In the genomic region with DNA sequence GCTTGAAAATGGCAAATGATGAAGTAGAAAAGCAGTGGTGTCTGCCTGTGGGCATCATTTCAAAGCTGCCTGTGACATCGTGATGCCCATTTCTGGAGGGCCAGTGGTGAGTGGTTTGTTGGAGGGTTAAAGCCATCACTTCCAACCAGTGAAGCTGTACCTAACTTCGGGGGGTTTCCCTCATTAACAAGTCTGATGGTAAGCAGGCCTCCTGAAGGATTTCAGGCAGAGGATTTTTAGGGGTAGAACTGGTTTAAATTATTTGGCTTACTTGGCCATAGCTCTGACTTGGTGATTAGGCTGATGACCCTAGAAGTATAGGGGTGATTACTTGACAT, we compare ENCODE assay signal across 11 cellular contexts. TPM values are rescaled to one million over a fixed set of nuclear protein-coding genes. Genes with fewer than 3 reads are reported as not detected.
A peak's percentile ranks its signal among the peaks of the same experiment; 100 is the strongest.
DNase-seq lines count a peak whose midpoint lies in the region; ATAC-seq and TF ChIP-seq lines count a peak whose summit lies in the region.
"Had no signal": no experiment of that assay in that cellular context is flagged by ENCODE, and none has a peak within 500 bp of the region (broad histone marks: within the 10 kb centered on the region; RNA-seq: fewer than 3 reads in every experiment).

No MANE protein-coding gene starts in this region.

- peaks cover 0 to 2% (median 0%) of the 10 kb centered on the region in 7 donors for H3K9me3 Mint-ChIP-seq in CD4-positive, CD25-positive, alpha-beta regulatory T cell
- H3K9me3 Mint-ChIP-seq in IgD-negative memory B cell = no peaks in the 10 kb centered on the region

- ATAC-seq in CD4-positive, CD25-positive, alpha-beta regulatory T cell (ENCODE audit: low read depth in 2 of 2) = no peak
- peak; percentile 30 for ATAC-seq in GM19452 (IDR thresholded peaks at IDR 0.05; ENCODE audit: unreplicated experiment)
- ATAC-seq in gastroesophageal sphincter = no peak

- H3K27ac ChIP-seq in CD4-positive, CD25-positive, alpha-beta regulatory T cell (ENCODE audit: insufficient read depth, low read length, poor library complexity, severe bottlenecking) = peak overlapping the region; percentile 76
- H3K27ac ChIP-seq in gastroesophageal sphincter (peak overlapping the region; percentile 5 to 67 (median 60)), tibial nerve (peak overlapping the region in 2 of 4 donors; percentile 24 to 69)
- H3K27ac ChIP-seq: C4-2B had no signal

- peaks cover 48 to 98% (median 82%) of the 10 kb centered on the region in 4 donors for H3K4me1 Mint-ChIP-seq in CD4-positive, CD25-positive, alpha-beta regulatory T cell
- H3K4me1 Mint-ChIP-seq in IgD-negative memory B cell = peaks cover 80 to 87% (median 83%) of the 10 kb centered on the region in 3 donors

- H3K9me3 ChIP-seq in CD4-positive, CD25-positive, alpha-beta regulatory T cell (ENCODE audit: control insufficient read depth in 2 of 2, low read length in 2 of 2) = no peaks in the 10 kb centered on the region
- H3K9me3 ChIP-seq in gastroesophageal sphincter = no peaks in the 10 kb centered on the region
- H3K9me3 ChIP-seq in tibial nerve = no peaks in the 10 kb centered on the region
- H3K9me3 ChIP-seq: transverse colon had no signal

- H3K4me3 Mint-ChIP-seq in CD4-positive, CD25-positive, alpha-beta regulatory T cell = peak overlapping the region; percentile 69 to 87 (median 76)
- H3K4me3 Mint-ChIP-seq in IgD-negative memory B cell = peak overlapping the region; percentile 12 to 85 (median 78)

- peaks cover 13% of the 10 kb centered on the region for H3K36me3 ChIP-seq in CD4-positive, CD25-positive, alpha-beta regulatory T cell (ENCODE audit: control insufficient read depth, insufficient read depth, low read length)
- H3K36me3 ChIP-seq in gastroesophageal sphincter (no peaks in the 10 kb centered on the region), tibial nerve (no peaks in the 10 kb centered on the region)
- H3K36me3 ChIP-seq: transverse colon had no signal

- H3K27me3 Mint-ChIP-seq in CD4-positive, CD25-positive, alpha-beta regulatory T cell = no peaks in the 10 kb centered on the region
- H3K27me3 Mint-ChIP-seq in IgD-negative memory B cell = no peaks in the 10 kb centered on the region

- WGBS in gastroesophageal sphincter (ENCODE audit: low coverage in 1 of 2), 2 donors = 28 to 70% methylated on average over 2 of the region's 2 CpGs
- 68 to 78% methylated on average over 2 of the region's 2 CpGs for WGBS in tibial nerve, 2 donors

- no peak for TF ChIP-seq POLR2A in gastroesophageal sphincter (IDR thresholded peaks at IDR 0.05)
- no peak for TF ChIP-seq POLR2A in tibial nerve (IDR thresholded peaks at IDR 0.05)

- no peak for TF ChIP-seq CTCF in gastroesophageal sphincter (IDR thresholded peaks at IDR 0.05)
- TF ChIP-seq CTCF in tibial nerve (IDR thresholded peaks at IDR 0.05) = no peak

- H3K36me3 Mint-ChIP-seq in CD4-positive, CD25-positive, alpha-beta regulatory T cell = peaks cover 34% of the 10 kb centered on the region
- H3K36me3 Mint-ChIP-seq in IgD-negative memory B cell = peaks cover 2% of the 10 kb centered on the region

- no peaks in the 10 kb centered on the region for H3K27me3 ChIP-seq in CD4-positive, CD25-positive, alpha-beta regulatory T cell (ENCODE audit: control insufficient read depth, insufficient read depth, low read length)
- H3K27me3 ChIP-seq in gastroesophageal sphincter = no peaks in the 10 kb centered on the region
- H3K27me3 ChIP-seq in tibial nerve = no peaks in the 10 kb centered on the region
- H3K27me3 ChIP-seq: transverse colon had no signal

- H3K27ac Mint-ChIP-seq in CD4-positive, CD25-positive, alpha-beta regulatory T cell = peak overlapping the region; percentile 82 to 99 (median 83)
- peak overlapping the region; percentile 82 to 92 (median 87) for H3K27ac Mint-ChIP-seq in IgD-negative memory B cell

- no peak for DNase-seq in CD4-positive, CD25-positive, alpha-beta regulatory T cell
- DNase-seq in tibial nerve (ENCODE audit: low spot score in 2 of 2) (no peak), NCI-H2107 (lab: John Stamatoyannopoulos, UW) (no peak), GOT3 (lab: John Stamatoyannopoulos, UW) (no peak), GM19238 (ENCODE audit: insufficient read length, low spot score) (no peak)
- DNase-seq: NCI-H524 treated with DMSO at 0.1 percent for 48 hours, transverse colon had no signal

- H3K4me1 ChIP-seq in CD4-positive, CD25-positive, alpha-beta regulatory T cell (ENCODE audit: control insufficient read depth, insufficient read depth, low read length, poor library complexity, severe bottlenecking) = peaks cover 91% of the 10 kb centered on the region
- peaks cover 16 to 75% (median 23%) of the 10 kb centered on the region in 3 donors for H3K4me1 ChIP-seq in gastroesophageal sphincter
- H3K4me1 ChIP-seq in tibial nerve = peaks cover 0 to 35% (median 20%) of the 10 kb centered on the region in 4 donors

- H3K4me3 ChIP-seq in CD4-positive, CD25-positive, alpha-beta regulatory T cell (ENCODE audit: low read depth, low read length) = peak overlapping the region; percentile 75
- no peak overlapping the region for H3K4me3 ChIP-seq in gastroesophageal sphincter
- no peak overlapping the region for H3K4me3 ChIP-seq in tibial nerve
- H3K4me3 ChIP-seq: transverse colon had no signal

- TF ChIP-seq EP300 in gastroesophageal sphincter (IDR thresholded peaks at IDR 0.05) (no peak), tibial nerve (IDR thresholded peaks at IDR 0.05) (no peak)

RNA-seq across cellular contexts. Expression of a gene that starts 10.7 kb away (rescaled TPM):
- total RNA-seq in CD4-positive, CD25-positive, alpha-beta regulatory T cell = 120 TPM
- 100 to 1,000 TPM; 183 to 244 (median 202) TPM for polyA plus RNA-seq in CD4-positive, CD25-positive, alpha-beta regulatory T cell
- 285 TPM for polyA plus RNA-seq in IgD-negative memory B cell
- total RNA-seq in gastroesophageal sphincter (10 to 100 TPM; 25.4 to 76.7 (median 31.6) TPM), tibial nerve (10 to 100 TPM; 15.3 to 19.4 (median 17.8) TPM)
